In the genomic region with DNA sequence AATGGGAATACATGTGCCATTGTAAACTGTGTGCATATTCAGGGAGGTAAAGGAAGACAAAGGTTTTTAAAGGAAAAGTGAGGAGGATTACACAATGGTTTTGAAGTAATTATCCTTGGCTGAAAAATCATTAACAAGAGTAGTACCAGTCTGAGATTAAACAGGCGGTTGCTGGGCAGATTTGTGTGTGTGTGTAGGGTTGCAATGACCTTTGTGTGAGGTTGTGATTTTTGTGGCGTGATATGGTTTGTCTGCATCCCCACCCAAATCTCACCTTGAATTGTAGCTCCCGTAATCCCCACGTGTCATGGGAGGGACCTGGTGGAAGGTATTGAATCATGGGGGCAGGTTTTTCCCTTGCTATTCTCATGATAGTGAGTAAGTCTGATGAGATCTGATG, we compare ENCODE assay signal across 12 cellular contexts. TPM values are rescaled to one million over a fixed set of nuclear protein-coding genes. Genes with fewer than 3 reads are reported as not detected.
"Had no signal": no experiment of that assay in that cellular context is flagged by ENCODE, and none has a peak within 500 bp of the region (broad histone marks: within the 10 kb centered on the region; RNA-seq: fewer than 3 reads in every experiment).

No MANE protein-coding gene starts in this region.

- H3K4me1 Mint-ChIP-seq: GM23338, H9 had no signal

- H3K4me3 ChIP-seq: GM23248, GM23338, HAP-1 had no signal

- H3K36me3 ChIP-seq: HAP-1 had no signal

- FAIRE-seq: H1, H54 had no signal

- H3K9me3 Mint-ChIP-seq: HFFc6 had no signal

- H3K9me3 ChIP-seq: HAP-1 had no signal

- H3K4me3 Mint-ChIP-seq: GM23338, H9, HFFc6 had no signal

- DNase-seq: GM23248, GOT3, H7, H9, HCEC 1CT, HFFc6 had no signal

- ATAC-seq: GM23338, HCT116 had no signal

- H3K27ac Mint-ChIP-seq: GM23338, H9, HFFc6 had no signal

- H3K4me1 ChIP-seq: HAP-1 had no signal

RNA-seq across cellular contexts. Expression of a gene that starts 7.0 kb away (rescaled TPM):
- total RNA-seq: GM23248 had no signal

RNA-seq across cellular contexts. Expression of a gene that starts 55.4 kb away (rescaled TPM):
- total RNA-seq: H4 had no signal
